ENCODE assay signal across 8 cellular contexts in the genomic region with DNA sequence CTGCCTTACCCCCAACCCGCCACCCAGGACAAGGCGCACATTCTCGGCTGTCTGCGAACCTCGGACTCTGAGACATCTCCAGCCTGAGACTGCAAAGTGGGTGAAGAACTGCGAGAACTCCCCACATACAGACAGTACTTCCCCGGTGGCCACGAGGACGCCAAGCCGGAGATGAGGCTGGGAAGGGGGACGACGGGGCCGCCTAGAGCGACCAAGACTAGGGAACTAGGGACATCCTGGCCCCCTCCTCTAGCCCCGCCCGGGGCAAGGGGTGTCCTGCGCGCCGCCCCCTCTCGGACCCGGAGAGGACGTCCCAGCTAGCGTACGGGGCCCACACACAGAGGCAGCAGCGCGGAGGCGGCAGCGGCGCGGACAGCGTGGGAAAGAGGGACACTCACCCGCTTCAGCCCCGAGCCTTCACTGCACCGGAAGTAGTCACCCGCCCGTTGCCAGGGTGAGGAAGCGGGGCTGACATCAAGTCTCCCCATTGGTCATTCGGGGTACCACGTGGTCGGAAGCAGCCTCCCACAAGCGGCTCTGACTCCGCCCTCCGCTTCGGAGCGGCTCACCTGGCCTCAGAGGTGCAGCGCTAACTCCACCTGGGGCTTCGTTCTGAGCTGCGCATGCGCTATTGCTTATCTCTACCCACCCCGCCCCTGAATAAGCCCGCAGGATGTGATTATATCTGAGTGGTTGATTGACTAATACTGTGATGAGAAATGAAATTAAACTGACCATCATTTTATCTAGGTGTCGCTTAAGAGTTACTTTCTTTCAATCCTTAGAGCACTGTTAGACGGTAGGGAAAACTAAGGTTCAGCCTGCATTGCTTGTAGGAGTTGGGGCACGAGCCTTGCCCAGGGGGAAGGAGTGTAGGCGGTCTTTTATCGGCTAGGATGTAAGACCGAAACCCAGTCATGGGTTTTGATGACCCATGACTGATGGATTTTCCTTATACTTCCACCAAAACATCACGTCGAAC. TPM values are rescaled to one million over a fixed set of nuclear protein-coding genes. Genes with fewer than 3 reads are reported as not detected.
DNase-seq lines count a peak whose midpoint lies in the region; ATAC-seq, FAIRE-seq and TF ChIP-seq lines count a peak whose summit lies in the region.

A gene with protein sequence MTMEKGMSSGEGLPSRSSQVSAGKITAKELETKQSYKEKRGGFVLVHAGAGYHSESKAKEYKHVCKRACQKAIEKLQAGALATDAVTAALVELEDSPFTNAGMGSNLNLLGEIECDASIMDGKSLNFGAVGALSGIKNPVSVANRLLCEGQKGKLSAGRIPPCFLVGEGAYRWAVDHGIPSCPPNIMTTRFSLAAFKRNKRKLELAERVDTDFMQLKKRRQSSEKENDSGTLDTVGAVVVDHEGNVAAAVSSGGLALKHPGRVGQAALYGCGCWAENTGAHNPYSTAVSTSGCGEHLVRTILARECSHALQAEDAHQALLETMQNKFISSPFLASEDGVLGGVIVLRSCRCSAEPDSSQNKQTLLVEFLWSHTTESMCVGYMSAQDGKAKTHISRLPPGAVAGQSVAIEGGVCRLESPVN (minus strand): TSS at position 437 of the 982 bp plus-strand sequence. CDS start 8,854 bp downstream, outside the sequence.

- H3K4me1 Mint-ChIP-seq in Caco-2 (ENCODE audit: low read depth, unreplicated experiment) (peaks cover 10% of the 10 kb centered on the region), mesothelial cell of epicardium (peaks cover 8% of the 10 kb centered on the region)

- peak within 1 kb of the TSS; percentile 84 for H3K4me3 ChIP-seq in Caco-2 (ENCODE audit: low read depth, low read length)
- H3K4me3 ChIP-seq in NT2/D1 (ENCODE audit: insufficient read length, low read depth) = peak within 1 kb of the TSS; percentile 94

- TF ChIP-seq CTCF in Caco-2 (IDR thresholded peaks at IDR 0.05; ENCODE audit: insufficient read depth in 1 of 2, low read depth in 1 of 2, low read length in 1 of 2, severe bottlenecking in 1 of 2, unreplicated experiment in 1 of 2) (no peak), mesothelial cell of epicardium (IDR thresholded peaks at IDR 0.05; ENCODE audit: unreplicated experiment) (no peak)

- H3K9ac ChIP-seq in NT2/D1 (ENCODE audit: insufficient read length, low read depth) = peak within 1 kb of the TSS; percentile 89

- FAIRE-seq in endometrium (lab: Jason Lieb, UNC) = peak; percentile 54

- POLR2A ChIA-PET in Caco-2 (lab: Charles Lee) = interaction anchor here (0.5 to 1.4 kb wide), 7 partner anchors 8 to 768 kb away, joined by 3 to 6 read pairs (median 4); no protein-coding TSS in a partner anchor

- no peaks in the 10 kb centered on the region for H3K36me3 ChIP-seq in Caco-2 (ENCODE audit: control insufficient read depth, insufficient read depth, low read length)
- H3K36me3 ChIP-seq in NT2/D1 (ENCODE audit: insufficient read depth, insufficient read length, low read length) = no peaks in the 10 kb centered on the region

- H3K9me3 ChIP-seq in Caco-2 = no peaks in the 10 kb centered on the region
- H3K9me3 ChIP-seq in NT2/D1 (ENCODE audit: insufficient read depth, low read length) = no peaks in the 10 kb centered on the region

- H3K4me1 ChIP-seq in Caco-2 (peaks cover 10% of the 10 kb centered on the region; the same call in 1 of the 2 replicates), NT2/D1 (ENCODE audit: insufficient read depth, insufficient read length) (no peaks in the 10 kb centered on the region)

- CTCF ChIA-PET in Caco-2 (lab: Charles Lee) = interaction anchor here (0.6 to 0.7 kb wide), 4 partner anchors 25 to 336 kb away, joined by 3 to 4 read pairs (median 3); no protein-coding TSS in a partner anchor

- H3K36me3 Mint-ChIP-seq in Caco-2 (ENCODE audit: insufficient read depth, unreplicated experiment) = peaks cover 7% of the 10 kb centered on the region
- no peaks in the 10 kb centered on the region for H3K36me3 Mint-ChIP-seq in mesothelial cell of epicardium

- H3K27me3 ChIP-seq in Caco-2 (replicated peaks; ENCODE audit: control insufficient read depth, insufficient read depth, low read length) (no peaks in the 10 kb centered on the region), NT2/D1 (ENCODE audit: insufficient read depth, insufficient read length) (no peaks in the 10 kb centered on the region)

- intact Hi-C loops in Caco-2 (cut with micrococcal nuclease; ENCODE audit: unreplicated experiment) = loop anchor here (1.0 to 10.0 kb wide), 3 partner anchors 43 to 356 kb away; a partner anchor contains a TSS

- H3K4me3 Mint-ChIP-seq in Caco-2 (ENCODE audit: unreplicated experiment) (peak within 1 kb of the TSS; percentile 86), mesothelial cell of epicardium (peak within 1 kb of the TSS; percentile 80)

- H3K27me3 Mint-ChIP-seq in Caco-2 (ENCODE audit: insufficient read depth, unreplicated experiment) (no peaks in the 10 kb centered on the region), mesothelial cell of epicardium (ENCODE audit: low read depth) (peaks cover 18% of the 10 kb centered on the region)

- DNase-seq in Caco-2 = peak; percentile 99 to 100
- peak; percentile 29 to 96 (median 88) for DNase-seq in HUDEP-2 (lab: John Stamatoyannopoulos, UW; ENCODE audit: unreplicated experiment in 76 of 76)
- DNase-seq in NT2/D1 (ENCODE audit: low read depth, low spot score) = peak; percentile 89
- peak; percentile 91 for DNase-seq in activated CD8-positive, alpha-beta memory T cell treated with anti-CD3 and anti-CD28 coated beads, Interleukin-2, amount 50 U/mL, for 24 hours (ENCODE audit: extremely low read depth)
- peak; percentile 97 for DNase-seq in mesothelial cell of epicardium (ENCODE audit: low spot score in 2 of 2, unreplicated experiment in 2 of 2)
- peak; percentile 91 for DNase-seq in stimulated activated CD8-positive, alpha-beta memory T cell treated with anti-CD3 and anti-CD28 coated beads, Interleukin-15, amount 100 ng/mL, for 48 hours (ENCODE audit: low read depth in 2 of 2)

- BruUV-seq in Caco-2 (replicated peaks; lab: Mats Ljungman, UMichigan) = no TSS peak

- H3K9me3 Mint-ChIP-seq in Caco-2 (ENCODE audit: unreplicated experiment) = no peaks in the 10 kb centered on the region
- H3K9me3 Mint-ChIP-seq in mesothelial cell of epicardium = no peaks in the 10 kb centered on the region

- peak; percentile 100 for ATAC-seq in GM21381 (IDR thresholded peaks at IDR 0.05; ENCODE audit: unreplicated experiment)

- peak within 1 kb of the TSS; percentile 85 for H3K27ac Mint-ChIP-seq in Caco-2 (ENCODE audit: unreplicated experiment)
- H3K27ac Mint-ChIP-seq in mesothelial cell of epicardium = peak within 1 kb of the TSS; percentile 85

RNA-seq across cellular contexts. Expression of the gene that starts here (rescaled TPM):
- 22.7 and 27.4 TPM in 2 replicates for total RNA-seq in Caco-2 (2022)
- 19.5 to 22.8 TPM (median 19.7 TPM) in 3 replicates for total RNA-seq in mesothelial cell of epicardium

Comparison
In these comparisons a context has a peak if more than half of its experiments do, and no peak if none do; other contexts are left out.
1. Peak in every context shown above with its lines: DNase-seq, ATAC-seq and H3K4me3 ChIP-seq.